ENCODE assay signal across 17 cellular contexts in genomic region chr19:54312436-54313362, GRCh38. TPM values are rescaled to one million over a fixed set of nuclear protein-coding genes. Genes with fewer than 3 reads are reported as not detected.
DNase-seq lines count a peak whose midpoint lies in the region; ATAC-seq and TF ChIP-seq lines count a peak whose summit lies in the region.
"Had no signal": no experiment of that assay in that cellular context is flagged by ENCODE, and none has a peak within 500 bp of the region (broad histone marks: within the 10 kb centered on the region; RNA-seq: fewer than 3 reads in every experiment).

LILRA5 (minus strand) TSS chr19:54313166; CDS start chr19:54313019, 147 bp downstream.

- peak within 1 kb of the TSS; percentile 26; the same call in 1 of the 2 replicates for H3K27ac ChIP-seq in HL-60 (replicated peaks)
- no peak within 1 kb of the TSS for H3K27ac ChIP-seq in PC-3 (ENCODE audit: low read length)
- H3K27ac ChIP-seq in neutrophil, result peak within 1 kb of the TSS; percentile 89
- H3K27ac ChIP-seq in CD4-positive, alpha-beta memory T cell (ENCODE audit: low read depth, low read length), result no peak within 1 kb of the TSS
- H3K27ac ChIP-seq in transverse colon, result no peak within 1 kb of the TSS
- H3K27ac ChIP-seq: WERI-Rb-1 had no signal

- H3K27me3 ChIP-seq in HL-60 (ENCODE audit: insufficient read depth, poor library complexity, severe bottlenecking) (peaks cover 13% of the 10 kb centered on the region), PC-3 (ENCODE audit: low read length) (peaks cover 82% of the 10 kb centered on the region), neutrophil (no peaks in the 10 kb centered on the region), transverse colon (peaks cover 4% of the 10 kb centered on the region)
- peaks cover 5% of the 10 kb centered on the region for H3K27me3 ChIP-seq in CD4-positive, alpha-beta memory T cell (ENCODE audit: insufficient read depth, low read length)

- ATAC-seq in PC-3 (peak; percentile 29; the same call in 1 of the 2 replicates), Right ventricle myocardium superior (ENCODE audit: poor library complexity) (peak; percentile 75)

- POLR2A ChIA-PET in PC-3 (lab: Charles Lee; ENCODE audit: unreplicated experiment), result no interaction called here
- POLR2A ChIA-PET in CD4-positive, alpha-beta memory T cell (lab: Charles Lee; ENCODE audit: partially characterized antibody), result no interaction called here

- H3K27ac Mint-ChIP-seq in CD4-positive, alpha-beta memory T cell, result no peak within 1 kb of the TSS
- H3K27ac Mint-ChIP-seq: activated naive CD4-positive, alpha-beta T cell treated with anti-CD3 and anti-CD28 coated beads, Interleukin-2, amount 50 U/mL, for 24 hours; endodermal cell had no signal

- H3K9ac ChIP-seq in PC-3 (ENCODE audit: low read length), result no peak within 1 kb of the TSS

- intact Hi-C loops in PC-3 (cut with micrococcal nuclease), result no loop called here
- intact Hi-C loops in Right ventricle myocardium superior (cut with DNase I), result no loop called here
- intact Hi-C loops in CD4-positive, alpha-beta memory T cell (cut with micrococcal nuclease), result no loop called here
- intact Hi-C loops in transverse colon (cut with DNase I; ENCODE audit: low total_unique reads), result no loop called here

- peak in 1 of 2 experiments; percentile 85 for DNase-seq in HL-60 (ENCODE audit: low read depth in 1 of 2, low spot score in 1 of 2)
- no peak for DNase-seq in PC-3
- DNase-seq in Right ventricle myocardium superior, result peak; percentile 73
- DNase-seq in CD4-positive, alpha-beta memory T cell, result no peak
- DNase-seq in activated T-cell treated with anti-CD3 and anti-CD28 coated beads for 4 hours, result no peak
- DNase-seq in transverse colon, result no peak
- DNase-seq in GF-D8 (lab: John Stamatoyannopoulos, UW), result no peak
- DNase-seq: endodermal cell; foreskin fibroblast; NCI-H510A; SHP77; stimulated activated CD4-positive, alpha-beta T cell treated with anti-CD3 and anti-CD28 coated beads, Interleukin-2, amount 100 ng/mL, for 24 hours; WERI-Rb-1 had no signal

- no peak within 1 kb of the TSS for H3K4me2 ChIP-seq in PC-3 (ENCODE audit: low read length)

- no peaks in the 10 kb centered on the region for H3F3A ChIP-seq in PC-3 (ENCODE audit: low read length, unreplicated experiment)

- H3K36me3 Mint-ChIP-seq in CD4-positive, alpha-beta memory T cell, result no peaks in the 10 kb centered on the region
- H3K36me3 Mint-ChIP-seq: activated naive CD4-positive, alpha-beta T cell treated with anti-CD3 and anti-CD28 coated beads, Interleukin-2, amount 50 U/mL, for 24 hours had no signal

- in situ Hi-C loops in transverse colon (cut with MboI; ENCODE audit: low pct_ligation_motif_present in 1 of 4, low pct_unique_long_range_greater_than_20kb in 1 of 4, low sequenced_read_pairs in 3 of 4), result no loop called here

- H3K4me3 ChIP-seq in HL-60 (replicated peaks; ENCODE audit: insufficient read depth, low read length) (0 out of 2 replicates have a peak within 1 kb of the TSS, but pooled peaks have one; percentile 1), PC-3 (ENCODE audit: low read length) (no peak within 1 kb of the TSS), neutrophil (ENCODE audit: low read depth in 1 of 2, low read length in 1 of 2) (peak within 1 kb of the TSS; percentile 81 to 98), transverse colon (no peak within 1 kb of the TSS)
- no peak within 1 kb of the TSS for H3K4me3 ChIP-seq in CD4-positive, alpha-beta memory T cell (ENCODE audit: low read length in 2 of 2)

- H4K20me1 ChIP-seq in PC-3 (ENCODE audit: low read length), result no peaks in the 10 kb centered on the region

- H3K4me1 ChIP-seq in PC-3 (ENCODE audit: insufficient read depth, low read length) (no peaks in the 10 kb centered on the region), neutrophil (ENCODE audit: control insufficient read depth in 1 of 2, insufficient read depth in 1 of 2, low read depth in 1 of 2, low read length in 1 of 2) (peaks cover 90 to 94% of the 10 kb centered on the region in 2 experiments), transverse colon (no peaks in the 10 kb centered on the region)
- no peaks in the 10 kb centered on the region for H3K4me1 ChIP-seq in CD4-positive, alpha-beta memory T cell (ENCODE audit: insufficient read depth, low read length)

- TF ChIP-seq CTCF in HL-60 (IDR thresholded peaks at IDR 0.05; ENCODE audit: insufficient read depth, low read length), result no peak
- TF ChIP-seq CTCF in PC-3 (conservative IDR thresholded peaks at IDR 0.05; ENCODE audit: low read depth, low read length), result no peak
- no peak for TF ChIP-seq CTCF in neutrophil (IDR thresholded peaks at IDR 0.05)
- TF ChIP-seq CTCF in transverse colon (IDR thresholded peaks at IDR 0.05), result no peak

- H3K4me3 Mint-ChIP-seq in CD4-positive, alpha-beta memory T cell, result no peak within 1 kb of the TSS
- H3K4me3 Mint-ChIP-seq: activated naive CD4-positive, alpha-beta T cell treated with anti-CD3 and anti-CD28 coated beads, Interleukin-2, amount 50 U/mL, for 24 hours; endodermal cell had no signal

- TF ChIP-seq POLR2A in transverse colon (IDR thresholded peaks at IDR 0.05), result no peak

- no peaks in the 10 kb centered on the region for H3K9me3 Mint-ChIP-seq in CD4-positive, alpha-beta memory T cell
- H3K9me3 Mint-ChIP-seq: activated naive CD4-positive, alpha-beta T cell treated with anti-CD3 and anti-CD28 coated beads, Interleukin-2, amount 50 U/mL, for 24 hours had no signal

- CTCF ChIA-PET in PC-3 (lab: Charles Lee), result no interaction called here
- CTCF ChIA-PET in CD4-positive, alpha-beta memory T cell (lab: Charles Lee; ENCODE audit: partially characterized antibody), result no interaction called here

- H3K9me3 ChIP-seq in PC-3 (ENCODE audit: low read length) (no peaks in the 10 kb centered on the region), neutrophil (no peaks in the 10 kb centered on the region), transverse colon (no peaks in the 10 kb centered on the region)
- H3K9me3 ChIP-seq in CD4-positive, alpha-beta memory T cell (ENCODE audit: control insufficient read depth in 1 of 2, low read length in 2 of 2), result no peaks in the 10 kb centered on the region

- H3K27me3 Mint-ChIP-seq in CD4-positive, alpha-beta memory T cell, result peaks cover 23 to 26% of the 10 kb centered on the region in 2 donors

- H3K36me3 ChIP-seq in PC-3 (ENCODE audit: low read depth, low read length) (no peaks in the 10 kb centered on the region), neutrophil (peaks cover 38% of the 10 kb centered on the region), transverse colon (no peaks in the 10 kb centered on the region)
- no peaks in the 10 kb centered on the region for H3K36me3 ChIP-seq in CD4-positive, alpha-beta memory T cell (ENCODE audit: insufficient read depth, low read length)
- H3K36me3 ChIP-seq: WERI-Rb-1 had no signal

- TF ChIP-seq EP300 in transverse colon (IDR thresholded peaks at IDR 0.05; ENCODE audit: low read depth), result no peak

- no peaks in the 10 kb centered on the region for H3K9me2 ChIP-seq in PC-3 (replicated peaks; ENCODE audit: low read length)

- 35 to 67% methylated on average over 7 to 10 of the region's 13 CpGs for WGBS in transverse colon (ENCODE audit: low coverage in 1 of 2), 2 donors

- no TSS peak for BruUV-seq in PC-3 (replicated peaks; lab: Mats Ljungman, UMichigan)

- peaks cover 0 to 1% (median 0%) of the 10 kb centered on the region in 4 donors for H3K4me1 Mint-ChIP-seq in CD4-positive, alpha-beta memory T cell
- H3K4me1 Mint-ChIP-seq: activated naive CD4-positive, alpha-beta T cell treated with anti-CD3 and anti-CD28 coated beads, Interleukin-2, amount 50 U/mL, for 24 hours; endodermal cell had no signal

- H2AFZ ChIP-seq in PC-3 (ENCODE audit: low read length), result no peak within 1 kb of the TSS

- H3K79me2 ChIP-seq in PC-3 (ENCODE audit: low read length), result no peaks in the 10 kb centered on the region

RNA-seq across cellular contexts. Expression of gene LILRA5, which starts in this region (rescaled TPM):
- total RNA-seq in PC-3 (2014; rRNA removed) (not detected in 2 replicates), Right ventricle myocardium superior (1.3 TPM), transverse colon (1 to 10 TPM in 2 of 4 donors, not detected in 2; 1.6 TPM)
- under 1 TPM; 0.36 to 0.38 TPM for total RNA-seq in CD4-positive, alpha-beta memory T cell
- polyA plus RNA-seq in CD4-positive, alpha-beta memory T cell, result not detected
- total RNA-seq: bronchial epithelial cell, endodermal cell, pulmonary artery endothelial cell had no signal

Comparison
In these comparisons a context has a peak if more than half of its experiments do, and no peak if none do; other contexts are left out.
1. Peak in ATAC-seq in PC-3; RNA of the gene not detected or under 1 TPM.
2. H3K27ac ChIP-seq: peak in HL-60 (single experiment) and neutrophil (single experiment); none in PC-3 (single experiment), CD4-positive, alpha-beta memory T cell (single experiment) and transverse colon (0 of 4).
3. H3K4me3 ChIP-seq: peak in HL-60 (single experiment) and neutrophil (2 of 2); none in PC-3 (single experiment), CD4-positive, alpha-beta memory T cell (0 of 2) and transverse colon (0 of 4).